In the genomic region with DNA sequence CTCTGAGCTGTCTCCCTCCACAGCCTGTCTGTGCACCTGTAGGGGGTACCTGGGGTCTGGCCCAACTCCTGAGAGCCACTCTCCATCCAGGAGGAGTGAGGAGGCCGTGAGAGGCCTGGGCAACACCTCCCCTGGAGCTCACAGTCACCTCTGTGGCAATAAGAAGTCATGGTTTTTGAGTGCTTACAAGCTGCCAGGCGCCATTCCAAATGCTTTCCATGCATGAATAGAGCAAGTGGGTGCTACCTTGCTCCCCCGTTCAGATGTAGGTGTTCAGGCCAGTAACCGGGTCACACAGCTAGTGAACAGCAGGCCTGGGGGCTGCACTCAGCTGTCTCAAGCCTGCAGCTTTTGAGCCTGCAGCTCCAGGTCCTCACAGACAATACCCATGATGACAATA, we compare ENCODE assay signal across 19 cellular contexts.
"Had no signal": no experiment of that assay in that cellular context is flagged by ENCODE, and none has a peak within 500 bp of the region (broad histone marks: within the 10 kb centered on the region; RNA-seq: fewer than 3 reads in every experiment).

No MANE protein-coding gene starts in this region.

- H3K9me3 ChIP-seq: esophagus muscularis mucosa, gastroesophageal sphincter, left lung, lower lobe of right lung, upper lobe of left lung, uterus had no signal

- H3K36me3 ChIP-seq: esophagus muscularis mucosa, gastroesophageal sphincter, lower lobe of right lung, neural progenitor cell, uterus had no signal

- FAIRE-seq: endometrium had no signal

- DNase-seq: effector memory CD4-positive, alpha-beta T cell; foreskin fibroblast; glutamatergic neuron; left lung; lower lobe of right lung; midbrain; stimulated activated CD4-positive, alpha-beta T cell treated with anti-CD3 and anti-CD28 coated beads, Interleukin-2, amount 100 ng/mL, for 24 hours; stimulated activated CD4-positive, alpha-beta T cell treated with anti-CD3 and anti-CD28 coated beads, Interleukin-4, amount 100 ng/mL, for 4 hours; stimulated activated naive B cell treated with anti-CD40 and anti-IgM and Interleukin-4, amounts not matched to agents 10 μg/mL and 1 μg/mL and 100 μg/mL, for 72 hours; stimulated activated naive CD8-positive, alpha-beta T cell treated with anti-CD3 and anti-CD28 coated beads, Interleukin-15, amount 100 ng/mL, for 72 hours; upper lobe of left lung; uterus had no signal

- H3K27me3 ChIP-seq: esophagus muscularis mucosa, gastroesophageal sphincter, left lung, neural progenitor cell, upper lobe of left lung, uterus had no signal

- ATAC-seq: gastroesophageal sphincter; left lung; lower lobe of right lung; natural killer cell treated with Interleukin-12 subunit alpha and Interleukin-12 subunit beta and Interleukin-15 and Interleukin-18, amount 100 ng/mL, for 72 hours; sciatic nerve; stimulated activated naive B cell treated with anti-CD40 and anti-IgM and Interleukin-4, amounts not matched to agents 10 μg/mL and 1 μg/mL and 100 μg/mL, for 72 hours; stimulated activated naive CD8-positive, alpha-beta T cell treated with anti-CD3 and anti-CD28 coated beads, Interleukin-15, amount 100 ng/mL, for 72 hours had no signal

- H3K27ac ChIP-seq: esophagus muscularis mucosa, gastroesophageal sphincter, left lung, lower lobe of right lung, neural progenitor cell, skin epidermis, upper lobe of left lung, uterus had no signal

- H3K4me3 ChIP-seq: esophagus muscularis mucosa, gastroesophageal sphincter, left lung, lower lobe of right lung, neural progenitor cell, skin epidermis, upper lobe of left lung, uterus had no signal

- H3K4me1 ChIP-seq: esophagus muscularis mucosa, gastroesophageal sphincter, left lung, lower lobe of right lung, neural progenitor cell, uterus had no signal
